ENCODE assay signal across 14 cellular contexts in the genomic region with DNA sequence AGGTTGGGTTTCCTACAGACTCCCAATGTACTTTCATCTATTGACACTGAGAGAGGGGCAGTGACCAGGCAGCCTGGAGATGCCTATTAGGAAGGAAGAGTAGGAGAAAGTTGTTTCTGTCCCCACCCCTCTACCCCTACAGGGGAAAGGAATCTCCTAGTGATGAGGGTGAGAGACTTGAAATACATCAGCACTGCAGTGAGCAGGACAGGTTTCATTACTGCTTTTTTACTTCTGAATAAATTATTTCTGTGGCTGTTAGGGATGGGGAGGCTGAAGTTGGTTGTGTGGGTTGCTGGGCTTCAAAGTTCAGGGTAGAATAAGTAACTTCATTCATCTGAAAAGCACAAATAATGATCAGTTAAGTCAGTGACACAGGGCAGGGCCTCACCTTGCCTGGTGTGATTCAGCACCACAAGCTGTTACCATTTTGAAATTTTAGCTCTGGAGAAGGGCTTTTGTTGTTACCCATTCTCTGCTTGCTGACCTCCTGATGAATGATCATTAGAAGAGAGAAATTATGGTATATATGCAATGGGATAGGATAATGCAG. TPM values are rescaled to one million over a fixed set of nuclear protein-coding genes. Genes with fewer than 3 reads are reported as not detected.
DNase-seq lines count a peak whose midpoint lies in the region; ATAC-seq and TF ChIP-seq lines count a peak whose summit lies in the region.
"Had no signal": no experiment of that assay in that cellular context is flagged by ENCODE, and none has a peak within 500 bp of the region (broad histone marks: within the 10 kb centered on the region; RNA-seq: fewer than 3 reads in every experiment).

No MANE protein-coding gene starts in this region.

- ATAC-seq in CD4-positive, CD25-positive, alpha-beta regulatory T cell (ENCODE audit: low read depth in 2 of 2) = no peak
- ATAC-seq in activated T-helper 17 cell treated with anti-CD3 and anti-CD28 coated beads, Interleukin-2, amount 50 U/mL, for 72 hours (replicated peaks) = peak; percentile 33
- no peak for ATAC-seq in left colon

- H3K23ac ChIP-seq in trophoblast cell (ENCODE audit: low read length) = no peak overlapping the region

- H4K12ac ChIP-seq in trophoblast cell (ENCODE audit: low read depth, low read length) = no peak overlapping the region

- H3K36me3 ChIP-seq in CD4-positive, CD25-positive, alpha-beta regulatory T cell (ENCODE audit: control insufficient read depth, insufficient read depth, low read length) = peaks cover 9% of the 10 kb centered on the region
- H3K36me3 ChIP-seq in neutrophil = peaks cover 54% of the 10 kb centered on the region
- H3K36me3 ChIP-seq in trophoblast cell (ENCODE audit: control insufficient read depth in 1 of 2, insufficient read depth in 2 of 2, low read length in 2 of 2) = no peaks in the 10 kb centered on the region
- H3K36me3 ChIP-seq: MG63 had no signal

- H4K91ac ChIP-seq in trophoblast cell (ENCODE audit: low read depth, low read length) = no peak overlapping the region

- H2AK5ac ChIP-seq in trophoblast cell (ENCODE audit: low read length) = no peak overlapping the region

- no peaks in the 10 kb centered on the region for H3K4me1 ChIP-seq in CD4-positive, CD25-positive, alpha-beta regulatory T cell (ENCODE audit: control insufficient read depth, insufficient read depth, low read length, poor library complexity, severe bottlenecking)
- H3K4me1 ChIP-seq in neutrophil (ENCODE audit: control insufficient read depth in 1 of 2, insufficient read depth in 1 of 2, low read depth in 1 of 2, low read length in 1 of 2) (peaks cover 22 to 27% of the 10 kb centered on the region in 2 experiments), trophoblast cell (ENCODE audit: control insufficient read depth in 1 of 2, insufficient read depth in 2 of 2, low read length in 2 of 2) (peaks cover 0 to 2% of the 10 kb centered on the region in 2 experiments)

- no peaks in the 10 kb centered on the region for H3K27me3 Mint-ChIP-seq in CD4-positive, CD25-positive, alpha-beta regulatory T cell
- no peaks in the 10 kb centered on the region for H3K27me3 Mint-ChIP-seq in activated T-helper 17 cell treated with anti-CD3 and anti-CD28 coated beads, Interleukin-2, amount 50 U/mL, for 72 hours

- no peaks in the 10 kb centered on the region for H3K9me3 Mint-ChIP-seq in CD4-positive, CD25-positive, alpha-beta regulatory T cell
- H3K9me3 Mint-ChIP-seq in activated T-helper 17 cell treated with anti-CD3 and anti-CD28 coated beads, Interleukin-2, amount 50 U/mL, for 72 hours = no peaks in the 10 kb centered on the region

- no peak overlapping the region for H3K27ac ChIP-seq in CD4-positive, CD25-positive, alpha-beta regulatory T cell (ENCODE audit: insufficient read depth, low read length, poor library complexity, severe bottlenecking)
- H3K27ac ChIP-seq in neutrophil (peak overlapping the region; percentile 56), trophoblast cell (ENCODE audit: low read depth, low read length) (no peak overlapping the region)
- H3K27ac ChIP-seq: PC-9 had no signal

- H2AFZ ChIP-seq in trophoblast cell (ENCODE audit: insufficient read depth, low read length, poor library complexity) = no peak overlapping the region
- H2AFZ ChIP-seq: PC-9 had no signal

- H3K27ac Mint-ChIP-seq in CD4-positive, CD25-positive, alpha-beta regulatory T cell = peak overlapping the region in 2 of 3 donors; percentile 53 to 68
- H3K27ac Mint-ChIP-seq in activated T-helper 17 cell treated with anti-CD3 and anti-CD28 coated beads, Interleukin-2, amount 50 U/mL, for 72 hours = no peak overlapping the region

- H3K4me3 ChIP-seq in CD4-positive, CD25-positive, alpha-beta regulatory T cell (ENCODE audit: low read depth, low read length) = no peak overlapping the region
- H3K4me3 ChIP-seq in neutrophil (ENCODE audit: low read depth in 1 of 2, low read length in 1 of 2) (no peak overlapping the region), trophoblast cell (ENCODE audit: low read depth, low read length) (no peak overlapping the region)
- H3K4me3 ChIP-seq: MG63, PC-9 had no signal

- no peak overlapping the region for H2BK120ac ChIP-seq in trophoblast cell (ENCODE audit: insufficient read depth, low read length, poor library complexity)

- H3K9ac ChIP-seq in trophoblast cell (ENCODE audit: low read length) = no peak overlapping the region

- no peaks in the 10 kb centered on the region for H3K27me3 ChIP-seq in CD4-positive, CD25-positive, alpha-beta regulatory T cell (ENCODE audit: control insufficient read depth, insufficient read depth, low read length)
- H3K27me3 ChIP-seq in neutrophil = no peaks in the 10 kb centered on the region
- no peaks in the 10 kb centered on the region for H3K27me3 ChIP-seq in trophoblast cell (ENCODE audit: insufficient read depth, low read length)
- H3K27me3 ChIP-seq: MG63 had no signal

- H3K79me2 ChIP-seq in trophoblast cell (ENCODE audit: control insufficient read depth, insufficient read depth, low read length, poor library complexity) = no peaks in the 10 kb centered on the region

- no peak for DNase-seq in CD4-positive, CD25-positive, alpha-beta regulatory T cell
- DNase-seq in GM13977 (ENCODE audit: low spot score) (peak; percentile 29), trophoblast cell (no peak), C1 segment of cervical spinal cord (lab: John Stamatoyannopoulos, UW) (no peak), left colon (no peak)
- DNase-seq: H7, MG63, NCI-H1105, NCI-H1694 treated with DMSO at 0.1 percent for 48 hours, NCI-H446, PC-9 had no signal

- H2BK12ac ChIP-seq in trophoblast cell (ENCODE audit: low read length) = no peak overlapping the region

- H4K8ac ChIP-seq in trophoblast cell (ENCODE audit: low read depth, low read length) = no peak overlapping the region

- H3K14ac ChIP-seq in trophoblast cell (ENCODE audit: low read length) = no peak overlapping the region

- H3K18ac ChIP-seq in trophoblast cell (ENCODE audit: low read length) = no peak overlapping the region

- no peak overlapping the region for H3K4ac ChIP-seq in trophoblast cell (ENCODE audit: low read depth, low read length)

- TF ChIP-seq CTCF in GM13977 (IDR thresholded peaks at IDR 0.05; ENCODE audit: extremely low read depth, insufficient read depth, missing control alignments) = no peak
- no peak for TF ChIP-seq CTCF in neutrophil (IDR thresholded peaks at IDR 0.05)

- H3K9me3 ChIP-seq in CD4-positive, CD25-positive, alpha-beta regulatory T cell (ENCODE audit: control insufficient read depth in 2 of 2, low read length in 2 of 2) = no peaks in the 10 kb centered on the region
- H3K9me3 ChIP-seq in neutrophil (no peaks in the 10 kb centered on the region), trophoblast cell (ENCODE audit: insufficient read depth, low read depth, low read length) (no peaks in the 10 kb centered on the region)
- H3K9me3 ChIP-seq: MG63 had no signal

- H3K79me1 ChIP-seq in trophoblast cell (ENCODE audit: low read length) = no peaks in the 10 kb centered on the region

- intact Hi-C loops in left colon (cut with DNase I, micrococcal nuclease) = no loop called here

- peaks cover 2 to 35% (median 11%) of the 10 kb centered on the region in 4 donors for H3K4me1 Mint-ChIP-seq in CD4-positive, CD25-positive, alpha-beta regulatory T cell
- peaks cover 30% of the 10 kb centered on the region for H3K4me1 Mint-ChIP-seq in activated T-helper 17 cell treated with anti-CD3 and anti-CD28 coated beads, Interleukin-2, amount 50 U/mL, for 72 hours

- H3K36me3 Mint-ChIP-seq in CD4-positive, CD25-positive, alpha-beta regulatory T cell = peaks cover 38% of the 10 kb centered on the region
- peaks cover 21% of the 10 kb centered on the region for H3K36me3 Mint-ChIP-seq in activated T-helper 17 cell treated with anti-CD3 and anti-CD28 coated beads, Interleukin-2, amount 50 U/mL, for 72 hours (ENCODE audit: low read depth)

- no peak overlapping the region for H3K4me3 Mint-ChIP-seq in CD4-positive, CD25-positive, alpha-beta regulatory T cell
- no peak overlapping the region for H3K4me3 Mint-ChIP-seq in activated T-helper 17 cell treated with anti-CD3 and anti-CD28 coated beads, Interleukin-2, amount 50 U/mL, for 72 hours

- H2BK5ac ChIP-seq in trophoblast cell (ENCODE audit: low read depth, low read length, poor library complexity) = no peak overlapping the region

- in situ Hi-C loops in GM13977 (cut with MboI; ENCODE audit: low pct_unique_long_range_greater_than_20kb, low sequenced_read_pairs, unreplicated experiment) = no loop called here

- no peak overlapping the region for H3K4me2 ChIP-seq in trophoblast cell (ENCODE audit: low read length)
- H3K4me2 ChIP-seq: PC-9 had no signal

RNA-seq across cellular contexts. Expression of gene CEACAM1, which starts 19.3 kb away (rescaled TPM):
- total RNA-seq in CD4-positive, CD25-positive, alpha-beta regulatory T cell = 7.0 TPM
- 1 to 10 TPM; 4.0 to 6.9 (median 4.9) TPM for polyA plus RNA-seq in CD4-positive, CD25-positive, alpha-beta regulatory T cell
- total RNA-seq in activated T-helper 17 cell treated with anti-CD3 and anti-CD28 coated beads, Interleukin-2, amount 50 U/mL, for 72 hours = 10 to 100 TPM; 20.5 to 24.2 TPM
- polyA plus RNA-seq in trophoblast cell (2013) = 19.0 and 21.0 TPM in 2 replicates
- 1,000 to 10,000 TPM in 1 of 2 donors, 100 to 1,000 TPM in 1; 627 to 1,309 TPM for total RNA-seq in left colon
- polyA plus RNA-seq: AG04450 had no signal

Comparison
In these comparisons a context has a peak if more than half of its experiments do, and no peak if none do; other contexts are left out.
1. RNA of gene CEACAM1, which starts 19.3 kb away (total RNA-seq): 627 to 1,309 TPM in left colon; 20.5 to 24.2 TPM in activated T-helper 17 cell treated with anti-CD3 and anti-CD28 coated beads, Interleukin-2, amount 50 U/mL, for 72 hours and 7.0 TPM in CD4-positive, CD25-positive, alpha-beta regulatory T cell (single experiment); every median in the first group is over 10 times any median in the second.